Comparison of ENCODE assay signal across 8 cellular contexts in the genomic region with DNA sequence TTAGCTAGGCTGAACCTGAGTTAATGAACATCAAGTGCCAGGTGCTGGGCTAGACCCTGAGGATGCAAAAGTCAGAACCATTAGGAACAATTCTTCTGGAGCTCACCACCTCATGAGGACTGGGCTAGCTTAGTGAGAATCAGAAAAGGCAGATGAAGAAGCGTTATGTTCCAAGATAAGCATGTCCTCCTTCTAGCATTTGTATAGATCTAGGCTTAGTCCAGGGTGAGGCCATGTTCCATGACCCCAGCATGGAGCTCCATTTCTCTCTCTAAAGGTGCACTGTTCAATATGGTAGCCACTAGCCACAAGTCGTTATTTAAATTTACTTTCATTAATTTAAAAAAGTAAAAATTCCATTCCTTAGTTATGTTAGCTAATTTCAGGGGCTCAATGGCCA.
"Had no signal": no experiment of that assay in that cellular context is flagged by ENCODE, and none has a peak within 500 bp of the region (broad histone marks: within the 10 kb centered on the region; RNA-seq: fewer than 3 reads in every experiment).

No MANE protein-coding gene starts in this region.

- DNase-seq: GDM1, GF-D8 had no signal

- FAIRE-seq: G401.6, GM12878, GM12891, GM12892, GM18507, GM19239 had no signal

- ATAC-seq: GM12878 had no signal

- H3K4me3 ChIP-seq: GM12878 had no signal
